ENCODE assay signal across 2 cellular contexts in genomic region chrX:75303795-75304194, GRCh38.
TF ChIP-seq lines count a peak whose summit lies in the region.

No MANE protein-coding gene starts in this region.

TF ChIP-seq in IMR-90, 13 proteins besides CTCF, POLR2A, EP300 and RAD21:
- TF ChIP-seq RFX5 (IDR thresholded peaks at IDR 0.05; ENCODE audit: low read depth, low read length) (no peak), CEBPB (IDR thresholded peaks at IDR 0.05; ENCODE audit: low read depth, low read length) (peak; percentile 59; the same call in 1 of the 2 replicates)

TF ChIP-seq in endothelial cell of umbilical vein, 7 proteins besides CTCF, POLR2A, EP300 and RAD21:
- TF ChIP-seq MAX (IDR thresholded peaks at IDR 0.05; ENCODE audit: insufficient read depth, insufficient read length) (no peak), GATA2 (IDR thresholded peaks at IDR 0.05; ENCODE audit: insufficient read depth, insufficient read length, low read depth, low read length) (no peak), MYC (IDR thresholded peaks at IDR 0.05; ENCODE audit: low read depth, low read length) (no peak), POLR2AphosphoS5 (IDR thresholded peaks at IDR 0.05; ENCODE audit: insufficient read depth, low read depth, low read length) (no peak), FOS (IDR thresholded peaks at IDR 0.05; ENCODE audit: borderline replicate concordance, insufficient read depth, low read length) (no peak), JUN (IDR thresholded peaks at IDR 0.05; ENCODE audit: borderline replicate concordance, insufficient read depth, insufficient read length, low read depth) (no peak), EZH2 (IDR thresholded peaks at IDR 0.05; ENCODE audit: borderline replicate concordance, low read depth, low read length, severe bottlenecking) (no peak)
TF ChIP-seq in endothelial cell of umbilical vein: peak in this region for 0.
